8 cellular contexts compared by ENCODE assay signal in genomic region chr5:61331407-61332368, GRCh38. TPM values are rescaled to one million over a fixed set of nuclear protein-coding genes. Genes with fewer than 3 reads are reported as not detected.
DNase-seq lines count a peak whose midpoint lies in the region; ATAC-seq and TF ChIP-seq lines count a peak whose summit lies in the region.

TSS of gene ZSWIM6 (plus strand) at chr5:61332258. CDS start at chr5:61332273, 15 bp downstream.

- TF ChIP-seq CTCF in GM12864 (IDR thresholded peaks at IDR 0.05; ENCODE audit: low read depth, low read length, missing control alignments) (no peak), transverse colon (IDR thresholded peaks at IDR 0.05) (no peak)

- intact Hi-C loops in cardiac septum (cut with DNase I), result loop anchor here (2.0 to 10.0 kb wide), 6 partner anchors 77 to 384 kb away; partner anchors contain the start of genes ERCC8, NDUFAF2 and SMIM15
- intact Hi-C loops in transverse colon (cut with DNase I; ENCODE audit: low total_unique reads), result loop anchor here (2.0 to 10.0 kb wide), 3 partner anchors 76 to 303 kb away; partner anchors contain the start of gene SMIM15

- peak within 1 kb of the TSS; percentile 18 for H2BK12ac ChIP-seq in trophoblast cell (ENCODE audit: low read length)

- H3K4me2 ChIP-seq in trophoblast cell (ENCODE audit: low read length), result peak within 1 kb of the TSS; percentile 91

- peak within 1 kb of the TSS; percentile 88 for H2BK120ac ChIP-seq in trophoblast cell (ENCODE audit: insufficient read depth, low read length, poor library complexity)

- H3K14ac ChIP-seq in trophoblast cell (ENCODE audit: low read length), result peak within 1 kb of the TSS; percentile 94

- H2AK5ac ChIP-seq in trophoblast cell (ENCODE audit: low read length), result peak within 1 kb of the TSS; percentile 26

- H3K23ac ChIP-seq in trophoblast cell (ENCODE audit: low read length), result no peak within 1 kb of the TSS

- peak within 1 kb of the TSS; percentile 2 for H4K12ac ChIP-seq in trophoblast cell (ENCODE audit: low read depth, low read length)

- H3K27me3 ChIP-seq in trophoblast cell (ENCODE audit: insufficient read depth, low read length), result peaks cover 28% of the 10 kb centered on the region
- H3K27me3 ChIP-seq in transverse colon, result no peaks in the 10 kb centered on the region

- H3K9ac ChIP-seq in trophoblast cell (ENCODE audit: low read length), result peak within 1 kb of the TSS; percentile 94

- in situ Hi-C loops in transverse colon (cut with MboI; ENCODE audit: low pct_ligation_motif_present in 1 of 4, low pct_unique_long_range_greater_than_20kb in 1 of 4, low sequenced_read_pairs in 3 of 4), result loop anchor here in 2 of 4 donors (25.0 kb wide), 3 partner anchors 169 to 394 kb away; partner anchors contain the start of genes ERCC8 (in 1 of the 2), NDUFAF2 (in 1 of the 2) and SMIM15 (in 1 of the 2)

- H3K36me3 ChIP-seq in trophoblast cell (ENCODE audit: control insufficient read depth in 1 of 2, insufficient read depth in 2 of 2, low read length in 2 of 2) (no peaks in the 10 kb centered on the region), transverse colon (no peaks in the 10 kb centered on the region)

- peak within 1 kb of the TSS; percentile 44 for H4K91ac ChIP-seq in trophoblast cell (ENCODE audit: low read depth, low read length)

- peaks cover 15% of the 10 kb centered on the region for H3K79me2 ChIP-seq in trophoblast cell (ENCODE audit: control insufficient read depth, insufficient read depth, low read length, poor library complexity)

- H4K8ac ChIP-seq in trophoblast cell (ENCODE audit: low read depth, low read length), result peak within 1 kb of the TSS; percentile 70

- H3K27ac ChIP-seq in adipose tissue (ENCODE audit: low read depth, low read length), result peak within 1 kb of the TSS; percentile 61
- peak within 1 kb of the TSS; percentile 75 for H3K27ac ChIP-seq in trophoblast cell (ENCODE audit: low read depth, low read length)
- H3K27ac ChIP-seq in transverse colon, result peak within 1 kb of the TSS; percentile 91 to 99 (median 98)

- H3K4me1 ChIP-seq in trophoblast cell (ENCODE audit: control insufficient read depth in 1 of 2, insufficient read depth in 2 of 2, low read length in 2 of 2), result peaks cover 3 to 7% of the 10 kb centered on the region in 2 experiments
- peaks cover 19 to 50% (median 38%) of the 10 kb centered on the region in 4 donors for H3K4me1 ChIP-seq in transverse colon

- H2AFZ ChIP-seq in trophoblast cell (ENCODE audit: insufficient read depth, low read length, poor library complexity), result peak within 1 kb of the TSS; percentile 45

- peaks cover 20% of the 10 kb centered on the region for H3K79me1 ChIP-seq in trophoblast cell (ENCODE audit: low read length)

- peak; percentile 88 for DNase-seq in GM12864 (ENCODE audit: low read depth)
- peak; percentile 50 for DNase-seq in NCI-H1417 treated with DMSO at 0.1 percent for 48 hours (lab: John Stamatoyannopoulos, UW)
- DNase-seq in SW 1271 (lab: John Stamatoyannopoulos, UW), result peak; percentile 98
- DNase-seq in cardiac septum (ENCODE audit: low spot score), result peak; percentile 100
- DNase-seq in trophoblast cell, result peak; percentile 80 to 87
- DNase-seq in transverse colon, result peak; percentile 100

- peak within 1 kb of the TSS; percentile 84 for H3K4me3 ChIP-seq in GM12864 (ENCODE audit: low read depth, low read length)
- H3K4me3 ChIP-seq in trophoblast cell (ENCODE audit: low read depth, low read length), result peak within 1 kb of the TSS; percentile 98
- H3K4me3 ChIP-seq in transverse colon, result peak within 1 kb of the TSS; percentile 78 to 94 (median 87)

- H3K9me3 ChIP-seq in trophoblast cell (ENCODE audit: insufficient read depth, low read depth, low read length) (no peaks in the 10 kb centered on the region), transverse colon (no peaks in the 10 kb centered on the region)

- peak; percentile 68 for ATAC-seq in HG02678 (IDR thresholded peaks at IDR 0.05; ENCODE audit: unreplicated experiment)

- WGBS in adipose tissue, 3 donors, result 1% methylated on average over 74 to 94 of the region's 94 CpGs
- WGBS in trophoblast cell (ENCODE audit: extremely low coverage, insufficient coverage, insufficient read length), result no CpG with 5 or more reads among the region's 94 CpGs
- 0% methylated on average over 58 of the region's 94 CpGs; no CpG with 5 or more reads in 1 of the 2 donors for WGBS in transverse colon (ENCODE audit: low coverage in 1 of 2), 2 donors

- H2BK5ac ChIP-seq in trophoblast cell (ENCODE audit: low read depth, low read length, poor library complexity), result peak within 1 kb of the TSS; percentile 87

- H3K4ac ChIP-seq in trophoblast cell (ENCODE audit: low read depth, low read length), result peak within 1 kb of the TSS; percentile 35

- peak within 1 kb of the TSS; percentile 94 for H3K18ac ChIP-seq in trophoblast cell (ENCODE audit: low read length)

- peak; percentile 95 for TF ChIP-seq POLR2A in transverse colon (IDR thresholded peaks at IDR 0.05)

- TF ChIP-seq EP300 in transverse colon (IDR thresholded peaks at IDR 0.05; ENCODE audit: low read depth), result no peak

RNA-seq across cellular contexts. Expression of gene ZSWIM6, which starts in this region (rescaled TPM):
- 1 to 10 TPM; 2.1 to 6.5 (median 2.6) TPM for polyA plus RNA-seq in adipose tissue
- total RNA-seq in cardiac septum (6.7 TPM), transverse colon (10 to 100 TPM in 3 of 4 donors, 1 to 10 TPM in 1; 7.8 to 25.5 (median 21.0) TPM)
- polyA plus RNA-seq in trophoblast cell (2013), result 9.7 and 9.8 TPM in 2 replicates

Comparison
In these comparisons a context has a peak if more than half of its experiments do, and no peak if none do; other contexts are left out.
1. Peak in every context shown above with its lines: DNase-seq, ATAC-seq, H3K4me3 ChIP-seq and H3K27ac ChIP-seq.
2. DNase-seq: peak in every context shown above with its lines; median percentile 100 in cardiac septum; 100 in transverse colon; 98 in SW 1271; 88 in GM12864; 84 in trophoblast cell; 50 in NCI-H1417 treated with DMSO at 0.1 percent for 48 hours.